ENCODE assay signal across 1 cellular context in the genomic region with DNA sequence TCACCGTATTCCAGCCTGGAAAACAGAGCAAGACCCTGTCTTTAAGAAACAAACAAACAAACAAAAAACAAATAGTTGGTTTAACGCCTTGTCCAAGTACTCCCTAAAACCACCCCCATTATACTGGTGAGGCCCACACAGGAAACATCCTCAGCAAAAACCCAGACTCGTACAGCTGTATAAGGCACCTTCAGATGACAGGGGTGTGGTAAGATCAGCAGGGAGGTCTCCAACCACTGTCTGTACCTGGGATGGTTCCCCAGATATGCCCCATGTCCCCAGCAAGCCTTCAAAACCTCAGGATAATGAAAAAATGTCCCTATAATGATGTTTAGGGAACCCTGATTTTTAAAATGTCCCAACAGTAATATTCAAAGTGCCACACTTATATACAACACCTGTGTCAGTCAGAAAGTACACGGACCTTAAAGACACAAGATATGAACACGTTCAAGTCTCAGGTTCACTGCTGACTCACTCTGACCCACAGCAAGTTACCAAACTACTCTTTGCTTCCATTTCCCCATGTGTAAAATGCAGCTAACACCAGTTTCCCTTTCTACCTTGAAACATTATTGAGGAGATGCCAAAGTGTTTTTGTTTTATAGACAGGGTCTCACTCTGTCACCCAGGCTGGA.
TF ChIP-seq lines count a peak whose summit lies in the region.

No MANE protein-coding gene starts in this region.

TF ChIP-seq in WTC11, 78 proteins besides CTCF, POLR2A, EP300 and RAD21:
- no peak for TF ChIP-seq AR (CRISPR knock-in tag; IDR thresholded peaks at IDR 0.05)
- no peak for TF ChIP-seq ZNF317 (CRISPR knock-in tag; IDR thresholded peaks at IDR 0.05; ENCODE audit: borderline replicate concordance, low read depth)
- no peak for TF ChIP-seq ZNF423 (CRISPR knock-in tag; IDR thresholded peaks at IDR 0.05)
- TF ChIP-seq, protein P1, sequence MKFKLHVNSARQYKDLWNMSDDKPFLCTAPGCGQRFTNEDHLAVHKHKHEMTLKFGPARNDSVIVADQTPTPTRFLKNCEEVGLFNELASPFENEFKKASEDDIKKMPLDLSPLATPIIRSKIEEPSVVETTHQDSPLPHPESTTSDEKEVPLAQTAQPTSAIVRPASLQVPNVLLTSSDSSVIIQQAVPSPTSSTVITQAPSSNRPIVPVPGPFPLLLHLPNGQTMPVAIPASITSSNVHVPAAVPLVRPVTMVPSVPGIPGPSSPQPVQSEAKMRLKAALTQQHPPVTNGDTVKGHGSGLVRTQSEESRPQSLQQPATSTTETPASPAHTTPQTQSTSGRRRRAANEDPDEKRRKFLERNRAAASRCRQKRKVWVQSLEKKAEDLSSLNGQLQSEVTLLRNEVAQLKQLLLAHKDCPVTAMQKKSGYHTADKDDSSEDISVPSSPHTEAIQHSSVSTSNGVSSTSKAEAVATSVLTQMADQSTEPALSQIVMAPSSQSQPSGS (CRISPR knock-in tag; IDR thresholded peaks at IDR 0.05; ENCODE audit: borderline replicate concordance, low read depth): no peak
- no peak for TF ChIP-seq ZNF532 (CRISPR knock-in tag; IDR thresholded peaks at IDR 0.05; ENCODE audit: borderline replicate concordance)
- no peak for TF ChIP-seq NFATC4 (CRISPR knock-in tag; IDR thresholded peaks at IDR 0.05)
- TF ChIP-seq, protein P2, sequence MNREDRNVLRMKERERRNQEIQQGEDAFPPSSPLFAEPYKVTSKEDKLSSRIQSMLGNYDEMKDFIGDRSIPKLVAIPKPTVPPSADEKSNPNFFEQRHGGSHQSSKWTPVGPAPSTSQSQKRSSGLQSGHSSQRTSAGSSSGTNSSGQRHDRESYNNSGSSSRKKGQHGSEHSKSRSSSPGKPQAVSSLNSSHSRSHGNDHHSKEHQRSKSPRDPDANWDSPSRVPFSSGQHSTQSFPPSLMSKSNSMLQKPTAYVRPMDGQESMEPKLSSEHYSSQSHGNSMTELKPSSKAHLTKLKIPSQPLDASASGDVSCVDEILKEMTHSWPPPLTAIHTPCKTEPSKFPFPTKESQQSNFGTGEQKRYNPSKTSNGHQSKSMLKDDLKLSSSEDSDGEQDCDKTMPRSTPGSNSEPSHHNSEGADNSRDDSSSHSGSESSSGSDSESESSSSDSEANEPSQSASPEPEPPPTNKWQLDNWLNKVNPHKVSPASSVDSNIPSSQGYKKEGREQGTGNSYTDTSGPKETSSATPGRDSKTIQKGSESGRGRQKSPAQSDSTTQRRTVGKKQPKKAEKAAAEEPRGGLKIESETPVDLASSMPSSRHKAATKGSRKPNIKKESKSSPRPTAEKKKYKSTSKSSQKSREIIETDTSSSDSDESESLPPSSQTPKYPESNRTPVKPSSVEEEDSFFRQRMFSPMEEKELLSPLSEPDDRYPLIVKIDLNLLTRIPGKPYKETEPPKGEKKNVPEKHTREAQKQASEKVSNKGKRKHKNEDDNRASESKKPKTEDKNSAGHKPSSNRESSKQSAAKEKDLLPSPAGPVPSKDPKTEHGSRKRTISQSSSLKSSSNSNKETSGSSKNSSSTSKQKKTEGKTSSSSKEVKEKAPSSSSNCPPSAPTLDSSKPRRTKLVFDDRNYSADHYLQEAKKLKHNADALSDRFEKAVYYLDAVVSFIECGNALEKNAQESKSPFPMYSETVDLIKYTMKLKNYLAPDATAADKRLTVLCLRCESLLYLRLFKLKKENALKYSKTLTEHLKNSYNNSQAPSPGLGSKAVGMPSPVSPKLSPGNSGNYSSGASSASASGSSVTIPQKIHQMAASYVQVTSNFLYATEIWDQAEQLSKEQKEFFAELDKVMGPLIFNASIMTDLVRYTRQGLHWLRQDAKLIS (CRISPR knock-in tag; IDR thresholded peaks at IDR 0.05; ENCODE audit: borderline replicate concordance): no peak
- no peak for TF ChIP-seq JAZF1 (CRISPR knock-in tag; IDR thresholded peaks at IDR 0.05)
- no peak for TF ChIP-seq FOXP4 (CRISPR knock-in tag; IDR thresholded peaks at IDR 0.05)
- TF ChIP-seq, protein P3, sequence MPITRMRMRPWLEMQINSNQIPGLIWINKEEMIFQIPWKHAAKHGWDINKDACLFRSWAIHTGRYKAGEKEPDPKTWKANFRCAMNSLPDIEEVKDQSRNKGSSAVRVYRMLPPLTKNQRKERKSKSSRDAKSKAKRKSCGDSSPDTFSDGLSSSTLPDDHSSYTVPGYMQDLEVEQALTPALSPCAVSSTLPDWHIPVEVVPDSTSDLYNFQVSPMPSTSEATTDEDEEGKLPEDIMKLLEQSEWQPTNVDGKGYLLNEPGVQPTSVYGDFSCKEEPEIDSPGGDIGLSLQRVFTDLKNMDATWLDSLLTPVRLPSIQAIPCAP (CRISPR knock-in tag; IDR thresholded peaks at IDR 0.05): no peak
- no peak for TF ChIP-seq NFYB (CRISPR knock-in tag; conservative IDR thresholded peaks at IDR 0.05; ENCODE audit: low read depth)
- TF ChIP-seq NR1H2 (CRISPR knock-in tag; IDR thresholded peaks at IDR 0.05): no peak
- TF ChIP-seq TCF7 (CRISPR knock-in tag; IDR thresholded peaks at IDR 0.05; ENCODE audit: low read depth): no peak
- no peak for TF ChIP-seq MAX (CRISPR knock-in tag; IDR thresholded peaks at IDR 0.05)
- no peak for TF ChIP-seq GTF2I (CRISPR knock-in tag; conservative IDR thresholded peaks at IDR 0.05)
- TF ChIP-seq ZSCAN18 (CRISPR knock-in tag; IDR thresholded peaks at IDR 0.05): no peak
- TF ChIP-seq HMGXB4 (CRISPR knock-in tag; IDR thresholded peaks at IDR 0.05): no peak
